In the genomic region with DNA sequence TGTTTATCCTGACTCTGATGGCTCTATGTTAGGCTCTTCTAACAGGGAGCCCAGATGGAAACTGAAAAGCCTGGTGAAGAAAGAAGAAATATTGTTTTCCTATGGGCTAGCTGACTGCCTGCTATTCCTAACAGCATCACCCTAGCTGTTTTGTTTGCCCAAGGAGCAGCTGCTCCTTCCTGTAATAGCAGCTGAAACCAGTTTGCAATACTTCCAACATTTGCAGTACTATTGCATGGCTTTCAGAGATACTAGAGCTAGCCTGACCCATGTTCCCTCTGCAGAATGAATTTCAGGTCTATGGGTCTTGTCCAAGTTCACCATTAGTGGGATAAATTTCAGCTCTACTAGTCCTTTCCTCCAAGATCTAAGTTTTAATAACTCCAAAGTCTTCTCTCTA, we compare ENCODE assay signal across 11 cellular contexts.
A peak's percentile ranks its signal among the peaks of the same experiment; 100 is the strongest.
DNase-seq lines count a peak whose midpoint lies in the region; ATAC-seq, FAIRE-seq and TF ChIP-seq lines count a peak whose summit lies in the region.
"Had no signal": no experiment of that assay in that cellular context is flagged by ENCODE, and none has a peak within 500 bp of the region (broad histone marks: within the 10 kb centered on the region; RNA-seq: fewer than 3 reads in every experiment).

No MANE protein-coding gene starts in this region.

- POLR2A ChIA-PET in activated CD4-positive, alpha-beta T cell treated with anti-CD3 and anti-CD28 coated beads, Interleukin-2, amount 10 ng/mL, durations not matched to agents 7 days and 5 days (lab: Charles Lee), result no interaction called here

- ATAC-seq in heart right ventricle, result peak in 4 of 8 donors; percentile 15 to 57 (median 30)

- intact Hi-C loops in heart right ventricle (cut with DNase I), result loop anchor here in 7 of 10 donors (5.0 to 10.0 kb wide), 10 partner anchors 51 to 494 kb away; partner anchors contain the start of gene INPP4B (in 2 of the 7)
- intact Hi-C loops in cardiac septum (cut with DNase I), result loop anchor here (5.0 kb wide), 3 partner anchors 51 to 491 kb away; no protein-coding TSS in a partner anchor

- TF ChIP-seq POLR2A in GM12891 (IDR thresholded peaks at IDR 0.05; ENCODE audit: low read depth, low read length), result no peak

- H3K36me3 ChIP-seq in heart right ventricle, result no peaks in the 10 kb centered on the region

- FAIRE-seq in GM12891 (lab: Jason Lieb, UNC), result no peak

- CTCF ChIA-PET in activated CD4-positive, alpha-beta T cell treated with anti-CD3 and anti-CD28 coated beads, Interleukin-2, amount 10 ng/mL, durations not matched to agents 7 days and 5 days (lab: Charles Lee), result interaction anchor here (1.2 to 1.4 kb wide), 2 partner anchors 27 to 217 kb away, joined by 3 read pairs; no protein-coding TSS in a partner anchor

- no peaks in the 10 kb centered on the region for H3K27me3 Mint-ChIP-seq in activated CD4-positive, alpha-beta T cell treated with anti-CD3 and anti-CD28 coated beads, Interleukin-2, amount 10 ng/mL, durations not matched to agents 7 days and 5 days

- no peak overlapping the region for H3K4me3 Mint-ChIP-seq in activated CD4-positive, alpha-beta T cell treated with anti-CD3 and anti-CD28 coated beads, Interleukin-2, amount 10 ng/mL, durations not matched to agents 7 days and 5 days
- H3K4me3 Mint-ChIP-seq: CD14-positive monocyte had no signal

- TF ChIP-seq CTCF in heart right ventricle (IDR thresholded peaks at IDR 0.05), result no peak

- peaks cover 95% of the 10 kb centered on the region for H3K4me1 Mint-ChIP-seq in activated CD4-positive, alpha-beta T cell treated with anti-CD3 and anti-CD28 coated beads, Interleukin-2, amount 10 ng/mL, durations not matched to agents 7 days and 5 days

- peak overlapping the region in 6 of 10 donors; percentile 21 to 68 (median 34) for H3K27ac ChIP-seq in heart right ventricle

- H3K4me1 ChIP-seq in heart right ventricle, result peaks cover 2 to 96% (median 72%) of the 10 kb centered on the region in 9 donors

- H3K9me3 Mint-ChIP-seq in activated CD4-positive, alpha-beta T cell treated with anti-CD3 and anti-CD28 coated beads, Interleukin-2, amount 10 ng/mL, durations not matched to agents 7 days and 5 days, result no peaks in the 10 kb centered on the region
- H3K9me3 Mint-ChIP-seq: CD14-positive monocyte had no signal

- peaks cover 44% of the 10 kb centered on the region for H3K36me3 Mint-ChIP-seq in activated CD4-positive, alpha-beta T cell treated with anti-CD3 and anti-CD28 coated beads, Interleukin-2, amount 10 ng/mL, durations not matched to agents 7 days and 5 days (ENCODE audit: low read depth)
- H3K36me3 Mint-ChIP-seq: CD14-positive monocyte had no signal

- no peak for DNase-seq in heart right ventricle
- DNase-seq in cardiac septum (ENCODE audit: low spot score), result no peak
- peak; percentile 40 for DNase-seq in SHP77 treated with DMSO at 0.1 percent for 48 hours (lab: John Stamatoyannopoulos, UW)
- DNase-seq in inferior parietal cortex (ENCODE audit: extremely low spot score), result peak; percentile 20
- no peak for DNase-seq in GM12891 (ENCODE audit: insufficient read length, low spot score)
- no peak for DNase-seq in activated CD4-positive, alpha-beta T cell treated with anti-CD3 and anti-CD28 coated beads, Interleukin-2, amount 10 ng/mL, durations not matched to agents 7 days and 5 days
- DNase-seq in UCSD-AML1 (lab: John Stamatoyannopoulos, UW; ENCODE audit: unreplicated experiment), result no peak
- no peak for DNase-seq in GM19238 (ENCODE audit: insufficient read length, low spot score)
- DNase-seq: activated effector memory CD4-positive, alpha-beta T cell treated with Interleukin-2 at 50 U/mL for 16 hours; effector CD4-positive, alpha-beta T cell had no signal

- H3K9me3 ChIP-seq in heart right ventricle, result no peaks in the 10 kb centered on the region

- H3K4me3 ChIP-seq in heart right ventricle, result no peak overlapping the region

- H3K27me3 ChIP-seq in heart right ventricle, result no peaks in the 10 kb centered on the region

- no peak overlapping the region for H3K27ac Mint-ChIP-seq in activated CD4-positive, alpha-beta T cell treated with anti-CD3 and anti-CD28 coated beads, Interleukin-2, amount 10 ng/mL, durations not matched to agents 7 days and 5 days
- H3K27ac Mint-ChIP-seq: CD14-positive monocyte had no signal

TF ChIP-seq in GM12891, 5 proteins besides CTCF, POLR2A, EP300 and RAD21:
- TF ChIP-seq SPI1 (IDR thresholded peaks at IDR 0.05; ENCODE audit: low read depth, low read length), result no peak
- no peak for TF ChIP-seq PAX5 (IDR thresholded peaks at IDR 0.05; ENCODE audit: insufficient read depth, low read length, severe bottlenecking)
- no peak for TF ChIP-seq TAF1 (IDR thresholded peaks at IDR 0.05; ENCODE audit: low read depth, low read length)
- TF ChIP-seq POLR2AphosphoS5 (IDR thresholded peaks at IDR 0.05; ENCODE audit: low read depth, low read length), result no peak
- no peak for TF ChIP-seq POU2F2 (IDR thresholded peaks at IDR 0.05; ENCODE audit: low read depth, low read length)

Comparison
In these comparisons a context has a peak if more than half of its experiments do, and no peak if none do; other contexts are left out.
1. DNase-seq: peak in SHP77 treated with DMSO at 0.1 percent for 48 hours (single experiment) and inferior parietal cortex (single experiment); none in heart right ventricle (0 of 2), cardiac septum (single experiment), GM12891 (single experiment), activated CD4-positive, alpha-beta T cell treated with anti-CD3 and anti-CD28 coated beads, Interleukin-2, amount 10 ng/mL, durations not matched to agents 7 days and 5 days (single experiment), UCSD-AML1 (single experiment) and GM19238 (single experiment).